2 cellular contexts compared by ENCODE assay signal in the genomic region with DNA sequence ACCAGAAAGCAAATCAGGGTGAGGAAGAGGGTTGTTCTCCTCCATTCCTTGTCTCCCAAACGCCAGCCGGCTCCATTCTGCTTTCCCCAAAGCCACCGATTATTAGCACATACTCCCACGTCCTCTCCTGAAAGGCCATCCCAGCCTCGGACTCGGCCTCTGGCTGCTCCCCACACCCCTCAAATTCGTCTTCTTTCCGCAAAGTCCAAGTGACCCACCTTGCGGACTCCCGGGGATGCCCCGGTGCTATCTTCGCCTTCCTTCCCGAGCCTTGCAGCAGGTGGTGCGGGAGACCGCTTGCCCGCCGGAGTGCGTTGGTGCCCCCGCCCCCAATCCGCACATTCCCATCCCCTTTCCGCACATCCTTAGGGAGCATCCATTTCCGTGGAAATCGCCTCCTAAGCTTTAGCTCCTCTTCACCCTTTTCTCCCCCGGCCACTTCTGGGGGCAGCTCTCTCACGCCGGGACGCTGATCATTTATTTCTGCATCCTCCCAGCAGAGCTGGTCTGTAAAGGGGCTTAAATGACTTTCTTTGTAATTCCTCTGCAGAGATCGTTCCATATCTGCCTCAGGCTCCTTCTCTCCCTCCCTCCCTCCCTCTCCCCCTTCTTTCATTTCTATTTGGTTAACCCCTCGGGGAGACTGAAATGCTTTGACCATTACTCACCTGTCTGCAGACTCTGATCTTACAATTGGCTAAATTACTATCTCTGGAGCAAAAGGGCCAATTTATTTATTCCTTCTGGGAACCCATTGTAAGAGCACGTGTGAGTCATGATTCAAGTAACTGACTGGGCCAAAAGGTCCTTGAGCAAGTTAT.
TF ChIP-seq lines count a peak whose summit lies in the region.

No MANE protein-coding gene starts in this region.

TF ChIP-seq in IMR-90, 13 proteins besides CTCF, POLR2A, EP300 and RAD21:
- TF ChIP-seq, protein P1, sequence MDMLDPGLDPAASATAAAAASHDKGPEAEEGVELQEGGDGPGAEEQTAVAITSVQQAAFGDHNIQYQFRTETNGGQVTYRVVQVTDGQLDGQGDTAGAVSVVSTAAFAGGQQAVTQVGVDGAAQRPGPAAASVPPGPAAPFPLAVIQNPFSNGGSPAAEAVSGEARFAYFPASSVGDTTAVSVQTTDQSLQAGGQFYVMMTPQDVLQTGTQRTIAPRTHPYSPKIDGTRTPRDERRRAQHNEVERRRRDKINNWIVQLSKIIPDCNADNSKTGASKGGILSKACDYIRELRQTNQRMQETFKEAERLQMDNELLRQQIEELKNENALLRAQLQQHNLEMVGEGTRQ (IDR thresholded peaks at IDR 0.05; ENCODE audit: low read depth, low read length): 0 out of 2 replicates have a peak, but pooled peaks have one; percentile 21
- TF ChIP-seq FOS (IDR thresholded peaks at IDR 0.05; ENCODE audit: low read depth, low read length) (peak; percentile 78), CHD1 (IDR thresholded peaks at IDR 0.05; ENCODE audit: low read depth, low read length) (no peak), BHLHE40 (IDR thresholded peaks at IDR 0.05; ENCODE audit: low read depth, low read length) (peak; percentile 87)
- TF ChIP-seq, protein P2, sequence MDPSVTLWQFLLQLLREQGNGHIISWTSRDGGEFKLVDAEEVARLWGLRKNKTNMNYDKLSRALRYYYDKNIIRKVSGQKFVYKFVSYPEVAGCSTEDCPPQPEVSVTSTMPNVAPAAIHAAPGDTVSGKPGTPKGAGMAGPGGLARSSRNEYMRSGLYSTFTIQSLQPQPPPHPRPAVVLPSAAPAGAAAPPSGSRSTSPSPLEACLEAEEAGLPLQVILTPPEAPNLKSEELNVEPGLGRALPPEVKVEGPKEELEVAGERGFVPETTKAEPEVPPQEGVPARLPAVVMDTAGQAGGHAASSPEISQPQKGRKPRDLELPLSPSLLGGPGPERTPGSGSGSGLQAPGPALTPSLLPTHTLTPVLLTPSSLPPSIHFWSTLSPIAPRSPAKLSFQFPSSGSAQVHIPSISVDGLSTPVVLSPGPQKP (IDR thresholded peaks at IDR 0.05; ENCODE audit: borderline replicate concordance, low read depth, low read length): no peak
TF ChIP-seq in IMR-90: peak in this region for 3.

TF ChIP-seq in H1, 55 proteins besides CTCF, POLR2A, EP300 and RAD21:
- TF ChIP-seq, protein P3, sequence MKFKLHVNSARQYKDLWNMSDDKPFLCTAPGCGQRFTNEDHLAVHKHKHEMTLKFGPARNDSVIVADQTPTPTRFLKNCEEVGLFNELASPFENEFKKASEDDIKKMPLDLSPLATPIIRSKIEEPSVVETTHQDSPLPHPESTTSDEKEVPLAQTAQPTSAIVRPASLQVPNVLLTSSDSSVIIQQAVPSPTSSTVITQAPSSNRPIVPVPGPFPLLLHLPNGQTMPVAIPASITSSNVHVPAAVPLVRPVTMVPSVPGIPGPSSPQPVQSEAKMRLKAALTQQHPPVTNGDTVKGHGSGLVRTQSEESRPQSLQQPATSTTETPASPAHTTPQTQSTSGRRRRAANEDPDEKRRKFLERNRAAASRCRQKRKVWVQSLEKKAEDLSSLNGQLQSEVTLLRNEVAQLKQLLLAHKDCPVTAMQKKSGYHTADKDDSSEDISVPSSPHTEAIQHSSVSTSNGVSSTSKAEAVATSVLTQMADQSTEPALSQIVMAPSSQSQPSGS (IDR thresholded peaks at IDR 0.05; ENCODE audit: low read length): no peak
- TF ChIP-seq GTF2F1 (IDR thresholded peaks at IDR 0.05; ENCODE audit: borderline replicate concordance, low read depth, low read length): no peak
- no peak for TF ChIP-seq KDM1A (IDR thresholded peaks at IDR 0.05; ENCODE audit: borderline replicate concordance, low read length)
- TF ChIP-seq, protein P4, sequence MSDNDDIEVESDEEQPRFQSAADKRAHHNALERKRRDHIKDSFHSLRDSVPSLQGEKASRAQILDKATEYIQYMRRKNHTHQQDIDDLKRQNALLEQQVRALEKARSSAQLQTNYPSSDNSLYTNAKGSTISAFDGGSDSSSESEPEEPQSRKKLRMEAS (IDR thresholded peaks at IDR 0.05): no peak; the same call in 1 of the 2 replicates
- no peak for TF ChIP-seq NRF1 (IDR thresholded peaks at IDR 0.05; ENCODE audit: low read depth, low read length)
- no peak for TF ChIP-seq SIN3A (conservative IDR thresholded peaks at IDR 0.05 in 1 of 2, IDR thresholded peaks at IDR 0.05 in 1 of 2; ENCODE audit: low read depth in 1 of 2, low read length in 2 of 2)
- peak; percentile 21; the same call in 1 of the 2 replicates for TF ChIP-seq SUZ12 (IDR thresholded peaks at IDR 0.05; ENCODE audit: low read length)
- TF ChIP-seq RFX5 (IDR thresholded peaks at IDR 0.05; ENCODE audit: borderline replicate concordance, low read depth, low read length): no peak
- no peak for TF ChIP-seq HDAC6 (IDR thresholded peaks at IDR 0.05; ENCODE audit: low read depth, low read length)
- no peak for TF ChIP-seq HDAC2 (IDR thresholded peaks at IDR 0.05; ENCODE audit: borderline replicate concordance in 1 of 2, low read depth in 2 of 2, low read length in 2 of 2)
- TF ChIP-seq RBBP5 (IDR thresholded peaks at IDR 0.05; ENCODE audit: borderline replicate concordance, low read depth, low read length): 0 out of 2 replicates have a peak, but pooled peaks have one; percentile 48
- no peak for TF ChIP-seq RNF2 (IDR thresholded peaks at IDR 0.05; ENCODE audit: borderline replicate concordance, low read depth, low read length, missing control alignments, poor library complexity, severe bottlenecking)
- 0 out of 2 replicates have a peak, but pooled peaks have one; percentile 9 for TF ChIP-seq TEAD4 (IDR thresholded peaks at IDR 0.05; ENCODE audit: low read depth, low read length)
- no peak for TF ChIP-seq CBX8 (IDR thresholded peaks at IDR 0.05; ENCODE audit: borderline replicate concordance, low read depth, low read length)
- TF ChIP-seq POU5F1 (IDR thresholded peaks at IDR 0.05; ENCODE audit: low read depth, low read length): no peak
- no peak for TF ChIP-seq RXRA (IDR thresholded peaks at IDR 0.05; ENCODE audit: insufficient read depth, low read depth, low read length)
- TF ChIP-seq, protein P1 (IDR thresholded peaks at IDR 0.05; ENCODE audit: low read length): no peak
- peak; percentile 60 for TF ChIP-seq ASH2L (IDR thresholded peaks at IDR 0.05; ENCODE audit: low read length)
- peak; percentile 85 for TF ChIP-seq JUND (IDR thresholded peaks at IDR 0.05; ENCODE audit: low read length)
- TF ChIP-seq, protein P5, sequence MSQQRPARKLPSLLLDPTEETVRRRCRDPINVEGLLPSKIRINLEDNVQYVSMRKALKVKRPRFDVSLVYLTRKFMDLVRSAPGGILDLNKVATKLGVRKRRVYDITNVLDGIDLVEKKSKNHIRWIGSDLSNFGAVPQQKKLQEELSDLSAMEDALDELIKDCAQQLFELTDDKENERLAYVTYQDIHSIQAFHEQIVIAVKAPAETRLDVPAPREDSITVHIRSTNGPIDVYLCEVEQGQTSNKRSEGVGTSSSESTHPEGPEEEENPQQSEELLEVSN (IDR thresholded peaks at IDR 0.05): peak; percentile 68
- no peak for TF ChIP-seq PHF8 (conservative IDR thresholded peaks at IDR 0.05; ENCODE audit: low read depth, low read length)
- TF ChIP-seq ZNF274 (IDR thresholded peaks at IDR 0.05; ENCODE audit: borderline replicate concordance, extremely low read depth, low read length): no peak
